ENCODE assay signal across 1 cellular context in genomic region chr1:209576798-209577197, GRCh38.
TF ChIP-seq lines count a peak whose summit lies in the region.

No MANE protein-coding gene starts in this region.

TF ChIP-seq in HEK293, 187 proteins besides CTCF, POLR2A, EP300 and RAD21 (continued from another document):
- TF ChIP-seq ZNF140 (tag by site-specific recombination; IDR thresholded peaks at IDR 0.05) (no peak), ZNF366 (tag by site-specific recombination; conservative IDR thresholded peaks at IDR 0.05) (peak; percentile 50; the same call in 1 of the 2 replicates), ZNF792 (tag by site-specific recombination; IDR thresholded peaks at IDR 0.05) (no peak), ZBTB8A (tag by site-specific recombination; IDR thresholded peaks at IDR 0.05) (no peak), KLF8 (tag by site-specific recombination; IDR thresholded peaks at IDR 0.05) (no peak), ZNF398 (tag by site-specific recombination; IDR thresholded peaks at IDR 0.05) (no peak), GLIS1 (tag by site-specific recombination; IDR thresholded peaks at IDR 0.05) (peak; percentile 86), ZNF785 (tag by site-specific recombination; IDR thresholded peaks at IDR 0.05) (no peak), ZSCAN30 (tag by site-specific recombination; IDR thresholded peaks at IDR 0.05) (no peak), ZNF404 (tag by site-specific recombination; IDR thresholded peaks at IDR 0.05) (no peak), ZBTB20 (tag by site-specific recombination; IDR thresholded peaks at IDR 0.05) (no peak), MYNN (tag by site-specific recombination; IDR thresholded peaks at IDR 0.05; ENCODE audit: borderline replicate concordance) (no peak), BCL6B (tag by site-specific recombination; IDR thresholded peaks at IDR 0.05) (no peak), OVOL3 (tag by site-specific recombination; IDR thresholded peaks at IDR 0.05) (no peak), ZNF514 (tag by site-specific recombination; IDR thresholded peaks at IDR 0.05) (no peak), ZNF654 (tag by site-specific recombination; IDR thresholded peaks at IDR 0.05; ENCODE audit: low read depth) (peak; percentile 88), ZNF211 (tag by site-specific recombination; IDR thresholded peaks at IDR 0.05; ENCODE audit: low read depth) (no peak), ZNF433 (tag by site-specific recombination; IDR thresholded peaks at IDR 0.05; ENCODE audit: low read depth) (no peak), ZBTB11 (tag by site-specific recombination; conservative IDR thresholded peaks at IDR 0.05; ENCODE audit: low read depth) (no peak), ZSCAN23 (tag by site-specific recombination; IDR thresholded peaks at IDR 0.05) (no peak), ZNF2 (tag by site-specific recombination; IDR thresholded peaks at IDR 0.05) (peak; percentile 43; the same call in 1 of the 2 replicates)
